In the genomic region with DNA sequence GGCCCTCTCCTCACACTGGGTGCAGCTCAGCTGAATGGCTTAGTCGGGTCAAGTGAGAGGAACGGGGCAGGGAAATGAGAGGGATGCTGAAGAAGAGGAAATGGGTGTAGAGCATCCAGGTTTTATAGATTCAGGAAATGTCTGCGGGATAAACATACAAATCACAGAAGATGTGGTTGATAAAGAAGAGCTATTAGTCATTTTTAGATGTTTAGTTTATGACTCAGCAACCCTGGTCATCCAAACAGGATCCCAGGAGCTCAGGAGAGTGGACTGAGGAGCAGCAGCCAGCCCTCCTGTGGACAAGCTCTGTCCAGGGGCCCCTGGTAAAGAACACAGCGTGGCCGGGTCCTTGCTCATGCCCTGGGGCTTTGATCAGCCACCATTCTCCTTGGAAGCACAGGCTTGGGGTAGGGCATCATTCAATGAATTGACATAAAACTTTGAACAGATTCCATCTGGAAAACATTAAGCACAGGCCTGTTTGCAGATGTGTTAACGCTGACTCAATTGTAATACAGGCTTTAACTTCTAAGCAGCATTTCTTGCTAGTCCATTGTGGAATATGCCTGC, we compare ENCODE assay signal across 10 cellular contexts.
DNase-seq lines count a peak whose midpoint lies in the region; ATAC-seq lines count a peak whose summit lies in the region.
"Had no signal": no experiment of that assay in that cellular context is flagged by ENCODE, and none has a peak within 500 bp of the region (broad histone marks: within the 10 kb centered on the region; RNA-seq: fewer than 3 reads in every experiment).

No MANE protein-coding gene starts in this region.

- DNase-seq in COLO829 (ENCODE audit: low spot score) (peak; percentile 80), NCI-H226 (peak; percentile 93), dermis blood vessel endothelial cell (peak; percentile 87), myocyte (ENCODE audit: low read depth) (peak; percentile 63), SHP77 treated with DMSO at 0.1 percent for 48 hours (lab: John Stamatoyannopoulos, UW) (no peak), NCI-H2227 treated with DMSO at 0.1 percent for 48 hours (lab: John Stamatoyannopoulos, UW) (no peak)
- DNase-seq in effector CD4-positive, alpha-beta T cell = no peak
- DNase-seq: activated CD4-positive, alpha-beta T cell treated with anti-CD3 and anti-CD28 coated beads for 36 hours; NCI-H345 had no signal

- no peak for ATAC-seq in GM21717 (IDR thresholded peaks at IDR 0.05; ENCODE audit: unreplicated experiment)
- ATAC-seq: activated CD4-positive, alpha-beta T cell treated with anti-CD3 and anti-CD28 coated beads for 36 hours had no signal

Comparison
In these comparisons a context has a peak if more than half of its experiments do, and no peak if none do; other contexts are left out.
1. DNase-seq: peak in COLO829 (single experiment), NCI-H226 (single experiment), dermis blood vessel endothelial cell (single experiment) and myocyte (single experiment); none in SHP77 treated with DMSO at 0.1 percent for 48 hours (single experiment), effector CD4-positive, alpha-beta T cell (single experiment) and NCI-H2227 treated with DMSO at 0.1 percent for 48 hours (single experiment).